17 cellular contexts compared by ENCODE assay signal in the genomic region with DNA sequence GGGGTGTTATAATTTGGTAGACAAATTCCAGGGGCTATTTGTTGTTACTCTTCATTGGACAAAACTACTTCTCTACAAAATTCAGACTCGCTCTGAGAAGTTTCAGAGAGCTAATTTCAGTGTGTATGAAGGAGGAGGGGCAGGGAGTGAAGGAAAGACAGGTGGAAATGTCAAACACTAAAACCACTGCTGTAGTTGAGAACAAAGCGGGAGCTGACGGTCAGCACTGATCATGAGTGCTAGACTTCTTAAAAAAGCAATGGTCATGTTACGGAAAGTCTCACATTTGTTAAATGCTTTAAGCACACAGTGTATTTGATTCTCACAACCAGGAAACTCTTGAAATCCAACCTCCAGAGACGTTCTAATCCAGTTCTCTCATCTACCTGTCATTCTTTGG.
A peak's percentile ranks its signal among the peaks of the same experiment; 100 is the strongest.
DNase-seq lines count a peak whose midpoint lies in the region; ATAC-seq and TF ChIP-seq lines count a peak whose summit lies in the region.
"Had no signal": no experiment of that assay in that cellular context is flagged by ENCODE, and none has a peak within 500 bp of the region (broad histone marks: within the 10 kb centered on the region; RNA-seq: fewer than 3 reads in every experiment).

No MANE protein-coding gene starts in this region.

- WGBS in upper lobe of left lung, 2 donors: 51 to 63% methylated on average over 5 of the region's 5 CpGs

- TF ChIP-seq POLR2A in upper lobe of left lung (IDR thresholded peaks at IDR 0.05): no peak

- H3K36me3 ChIP-seq in cardiac muscle cell (no peaks in the 10 kb centered on the region), ascending aorta (no peaks in the 10 kb centered on the region), upper lobe of left lung (no peaks in the 10 kb centered on the region)
- H3K36me3 ChIP-seq: Peyer's patch had no signal

- H3K9me3 ChIP-seq in cardiac muscle cell (ENCODE audit: low read depth): no peaks in the 10 kb centered on the region
- no peaks in the 10 kb centered on the region for H3K9me3 ChIP-seq in ascending aorta
- no peaks in the 10 kb centered on the region for H3K9me3 ChIP-seq in upper lobe of left lung
- H3K9me3 ChIP-seq: Peyer's patch had no signal

- H3K27me3 Mint-ChIP-seq in nephron (ENCODE audit: low read depth): no peaks in the 10 kb centered on the region

- H3K4me1 ChIP-seq in cardiac muscle cell (ENCODE audit: low read depth) (peaks cover 28% of the 10 kb centered on the region), ascending aorta (peaks cover 0 to 35% of the 10 kb centered on the region in 2 donors), upper lobe of left lung (peaks cover 19 to 40% (median 30%) of the 10 kb centered on the region in 4 donors)
- H3K4me1 ChIP-seq: Peyer's patch had no signal

- no peaks in the 10 kb centered on the region for H3K9me3 Mint-ChIP-seq in nephron
- H3K9me3 Mint-ChIP-seq: brain, IgD-negative memory B cell had no signal

- peaks cover 33% of the 10 kb centered on the region for H3K4me1 Mint-ChIP-seq in nephron

- no peaks in the 10 kb centered on the region for H3K36me3 Mint-ChIP-seq in nephron (ENCODE audit: low read depth)
- H3K36me3 Mint-ChIP-seq: brain, IgD-negative memory B cell had no signal

- H3K27me3 ChIP-seq in cardiac muscle cell: no peaks in the 10 kb centered on the region
- H3K27me3 ChIP-seq in ascending aorta: no peaks in the 10 kb centered on the region
- H3K27me3 ChIP-seq in upper lobe of left lung: no peaks in the 10 kb centered on the region
- H3K27me3 ChIP-seq: Peyer's patch had no signal

- intact Hi-C loops in left cardiac atrium (cut with DNase I): no loop called here
- intact Hi-C loops in ascending aorta (cut with DNase I): loop anchor here (2.0 kb wide), 1 partner anchor 14 kb away; no protein-coding TSS in a partner anchor

- peak in 1 of 4 donors; percentile 24 for TF ChIP-seq EP300 in upper lobe of left lung (IDR thresholded peaks at IDR 0.05)

- no peak for TF ChIP-seq CTCF in cardiac muscle cell (IDR thresholded peaks at IDR 0.05; ENCODE audit: low read depth, low read length)
- TF ChIP-seq CTCF in ascending aorta (IDR thresholded peaks at IDR 0.05): no peak
- no peak for TF ChIP-seq CTCF in nephron (IDR thresholded peaks at IDR 0.05; ENCODE audit: unreplicated experiment in 3 of 3)
- no peak for TF ChIP-seq CTCF in upper lobe of left lung (IDR thresholded peaks at IDR 0.05)

- no peak overlapping the region for H3K4me3 Mint-ChIP-seq in nephron
- H3K4me3 Mint-ChIP-seq: brain, IgD-negative memory B cell had no signal

- H3K27ac Mint-ChIP-seq in nephron: peak overlapping the region; percentile 16 to 89 (median 70)
- H3K27ac Mint-ChIP-seq: IgD-negative memory B cell had no signal

- ATAC-seq in left cardiac atrium: no peak
- no peak for ATAC-seq in upper lobe of left lung (ENCODE audit: low FRiP score in 2 of 2)
- ATAC-seq: HCT116 had no signal

- H3K4me3 ChIP-seq in cardiac muscle cell (no peak overlapping the region), ascending aorta (no peak overlapping the region), upper lobe of left lung (no peak overlapping the region)
- H3K4me3 ChIP-seq: Peyer's patch had no signal

- DNase-seq in cardiac muscle cell (ENCODE audit: low read depth in 1 of 2, low spot score in 1 of 2) (peak in 1 of 2 donors; percentile 20), left cardiac atrium (no peak), ascending aorta (ENCODE audit: low spot score in 2 of 2) (no peak), upper lobe of left lung (no peak), NK-92 (lab: John Stamatoyannopoulos, UW; ENCODE audit: unreplicated experiment) (no peak), COR-L47 (lab: John Stamatoyannopoulos, UW) (no peak), C1 segment of cervical spinal cord (lab: John Stamatoyannopoulos, UW) (no peak)
- DNase-seq: activated CD4-positive, CD25-positive, alpha-beta regulatory T cell; activated naive CD4-positive, alpha-beta T cell treated with Interleukin-2 at 50 U/mL for 16 hours; effector CD8-positive, alpha-beta T cell; NCI-H2107; NCI-H774; Peyer's patch had no signal

- H3K27ac ChIP-seq in cardiac muscle cell (peak overlapping the region; percentile 51), ascending aorta (peak overlapping the region; percentile 56 to 74), upper lobe of left lung (peak overlapping the region; percentile 31 to 62 (median 42))
